ENCODE assay signal across 1 cellular context in genomic region chr14:89000007-89000942, GRCh38.
TF ChIP-seq lines count a peak whose summit lies in the region.

No MANE protein-coding gene starts in this region.

TF ChIP-seq in K562, 482 proteins besides CTCF, POLR2A, EP300 and RAD21 (continued from another document):
- TF ChIP-seq TRIM24 (IDR thresholded peaks at IDR 0.05) (peak; percentile 66 to 82; a peak in 3 of 4 replicates), ZC3H8 (IDR thresholded peaks at IDR 0.05) (no peak), BDP1 (IDR thresholded peaks at IDR 0.05; ENCODE audit: insufficient read depth, insufficient read length) (no peak), SMAD3 (CRISPR knock-in tag; conservative IDR thresholded peaks at IDR 0.05) (no peak), LEF1 (IDR thresholded peaks at IDR 0.05) (no peak), TOE1 (IDR thresholded peaks at IDR 0.05; ENCODE audit: borderline replicate concordance) (no peak), TOE1 (CRISPR knock-in tag; IDR thresholded peaks at IDR 0.05; ENCODE audit: borderline replicate concordance, low read depth) (no peak), NR0B1 (IDR thresholded peaks at IDR 0.05; ENCODE audit: partially characterized antibody) (no peak), NCOA1 (IDR thresholded peaks at IDR 0.05; ENCODE audit: low read depth) (peak; percentile 62; the same call in 1 of the 2 replicates), ZNF121 (CRISPR knock-in tag; conservative IDR thresholded peaks at IDR 0.05) (no peak), NCOA2 (IDR thresholded peaks at IDR 0.05; ENCODE audit: partially characterized antibody in 2 of 2) (no peak), CEBPB (tag; IDR thresholded peaks at IDR 0.05) (peak; percentile 89), GATAD2B (IDR thresholded peaks at IDR 0.05; ENCODE audit: borderline replicate concordance) (no peak), CBX5 (IDR thresholded peaks at IDR 0.05; ENCODE audit: borderline replicate concordance, low read depth) (no peak), THRB (CRISPR knock-in tag; conservative IDR thresholded peaks at IDR 0.05) (no peak), ZHX1 (conservative IDR thresholded peaks at IDR 0.05; ENCODE audit: low read length) (no peak), ETS1 (conservative IDR thresholded peaks at IDR 0.05; ENCODE audit: control insufficient read depth, low read depth, low read length) (no peak), FIP1L1 (IDR thresholded peaks at IDR 0.05; ENCODE audit: low read depth, low read length, poor library complexity, severe bottlenecking) (no peak), NFATC3 (IDR thresholded peaks at IDR 0.05) (no peak), DNMT1 (IDR thresholded peaks at IDR 0.05) (no peak), PHF20 (IDR thresholded peaks at IDR 0.05; ENCODE audit: partially characterized antibody) (no peak), MYBL2 (IDR thresholded peaks at IDR 0.05; ENCODE audit: low read depth) (no peak), MYBL2 (CRISPR knock-in tag; IDR thresholded peaks at IDR 0.05; ENCODE audit: borderline replicate concordance) (no peak), ETV1 (tag; conservative IDR thresholded peaks at IDR 0.05; ENCODE audit: low read depth) (peak; percentile 70), ZNF217 (CRISPR knock-in tag; IDR thresholded peaks at IDR 0.05) (no peak), NKRF (IDR thresholded peaks at IDR 0.05; ENCODE audit: borderline replicate concordance) (no peak), KLF16 (IDR thresholded peaks at IDR 0.05) (no peak), SLC30A9 (CRISPR knock-in tag; IDR thresholded peaks at IDR 0.05) (no peak), HNRNPLL (IDR thresholded peaks at IDR 0.05; ENCODE audit: low read depth, low read length, poor library complexity, severe bottlenecking) (no peak), ZNF408 (CRISPR knock-in tag; IDR thresholded peaks at IDR 0.05; ENCODE audit: low read depth) (no peak), XRCC5 (IDR thresholded peaks at IDR 0.05; ENCODE audit: low read depth, low read length) (no peak), CBX1 (IDR thresholded peaks at IDR 0.05; ENCODE audit: low read depth) (no peak), LARP7 (IDR thresholded peaks at IDR 0.05) (no peak), PREB (CRISPR knock-in tag; IDR thresholded peaks at IDR 0.05) (no peak), ZNF75A (CRISPR knock-in tag; IDR thresholded peaks at IDR 0.05) (no peak), CEBPG (CRISPR knock-in tag; IDR thresholded peaks at IDR 0.05) (no peak), CEBPG (tag; conservative IDR thresholded peaks at IDR 0.05 in 1 of 2, IDR thresholded peaks at IDR 0.05 in 1 of 2) (peak; percentile 62 to 63; a peak in 2 of 4 replicates), TAF1 (IDR thresholded peaks at IDR 0.05; ENCODE audit: control insufficient read depth, extremely low read depth, insufficient read depth, low read length, severe bottlenecking) (no peak), U2AF1 (optimal IDR thresholded peaks at IDR 0.05; ENCODE audit: low read depth, low read length) (no peak), BACH1 (tag; IDR thresholded peaks at IDR 0.05) (peak; percentile 98), PTBP1 (IDR thresholded peaks at IDR 0.05; ENCODE audit: low read depth, low read length) (no peak), ZBTB40 (IDR thresholded peaks at IDR 0.05) (no peak), ZBTB40 (CRISPR knock-in tag; IDR thresholded peaks at IDR 0.05) (no peak), ZNF740 (CRISPR knock-in tag; IDR thresholded peaks at IDR 0.05) (no peak), ZNF740 (tag; IDR thresholded peaks at IDR 0.05) (no peak), ELK1 (CRISPR knock-in tag; IDR thresholded peaks at IDR 0.05) (no peak)
